ENCODE assay signal across 1 cellular context in the genomic region with DNA sequence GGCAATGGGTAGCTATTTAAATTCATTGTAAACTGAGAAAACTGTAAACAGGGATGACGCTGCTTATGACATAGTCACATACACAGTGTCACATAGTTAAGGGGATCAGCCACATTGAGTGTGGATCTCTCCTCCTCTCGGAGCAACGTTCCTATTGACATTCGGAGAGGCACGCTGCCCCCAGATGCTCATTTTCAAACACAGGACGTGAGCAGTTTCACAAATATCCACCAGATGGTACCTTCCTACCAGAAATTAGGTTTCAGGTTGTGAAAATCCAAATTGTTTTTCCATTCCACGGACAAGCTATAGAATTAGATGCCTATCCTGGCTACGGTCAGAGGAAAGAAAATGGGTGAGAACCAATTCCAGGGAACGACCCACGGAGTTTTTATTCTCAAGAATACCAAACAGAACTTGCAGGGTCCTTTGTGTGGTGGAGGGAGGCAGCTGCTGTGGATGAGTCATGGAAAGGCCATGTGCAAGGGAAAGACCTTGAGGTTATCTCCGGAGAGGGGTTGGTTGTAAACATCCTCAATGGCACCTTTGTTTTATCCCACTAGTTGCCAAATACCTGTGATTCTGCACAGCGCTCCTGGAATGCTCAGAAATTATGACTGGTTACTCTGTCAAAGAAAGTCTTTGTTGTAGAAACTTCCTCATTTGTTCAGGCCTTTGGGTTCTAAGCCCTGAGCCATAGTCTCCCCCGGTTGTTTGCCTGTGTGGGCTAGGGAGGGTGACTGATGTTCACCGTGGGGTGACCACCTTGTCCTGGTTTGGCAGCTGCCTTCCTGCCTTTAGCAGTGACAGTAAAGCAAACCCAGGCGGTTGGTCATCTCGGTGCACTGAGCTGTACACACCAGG.
A peak's percentile ranks its signal among the peaks of the same experiment; 100 is the strongest.
TF ChIP-seq lines count a peak whose summit lies in the region.

No MANE protein-coding gene starts in this region.

TF ChIP-seq in HepG2, 621 proteins besides CTCF, POLR2A, EP300 and RAD21 (continued from another document and continues in another):
- TF ChIP-seq ZNF496 (CRISPR knock-in tag; IDR thresholded peaks at IDR 0.05; ENCODE audit: insufficient replicate concordance) (no peak), ZNF264 (CRISPR knock-in tag; IDR thresholded peaks at IDR 0.05) (peak; percentile 73; the same call in 1 of the 2 replicates), RFX1 (IDR thresholded peaks at IDR 0.05) (no peak), ZNF761 (CRISPR knock-in tag; conservative IDR thresholded peaks at IDR 0.05) (peak; percentile 82), ZNF451 (CRISPR knock-in tag; IDR thresholded peaks at IDR 0.05) (peak; percentile 70; the same call in 1 of the 2 replicates), ZNF792 (CRISPR knock-in tag; IDR thresholded peaks at IDR 0.05) (peak; percentile 94), MIER2 (CRISPR knock-in tag; IDR thresholded peaks at IDR 0.05) (peak; percentile 64; the same call in 1 of the 2 replicates), THYN1 (CRISPR knock-in tag; IDR thresholded peaks at IDR 0.05; ENCODE audit: borderline replicate concordance, low read depth) (no peak), ZNF75D (CRISPR knock-in tag; IDR thresholded peaks at IDR 0.05; ENCODE audit: borderline replicate concordance) (no peak), GLI4 (CRISPR knock-in tag; IDR thresholded peaks at IDR 0.05; ENCODE audit: borderline replicate concordance) (no peak), NFKB2 (CRISPR knock-in tag; IDR thresholded peaks at IDR 0.05; ENCODE audit: borderline replicate concordance) (no peak; the same call in 1 of the 2 replicates), ZEB1 (IDR thresholded peaks at IDR 0.05; ENCODE audit: insufficient replicate concordance, low read depth) (peak; percentile 92), ZNF567 (CRISPR knock-in tag; IDR thresholded peaks at IDR 0.05; ENCODE audit: borderline replicate concordance) (peak; percentile 92; the same call in 1 of the 2 replicates), KDM3A (CRISPR knock-in tag; IDR thresholded peaks at IDR 0.05; ENCODE audit: low read depth) (peak; percentile 70), TBX2 (CRISPR knock-in tag; IDR thresholded peaks at IDR 0.05; ENCODE audit: borderline replicate concordance) (peak; percentile 97), TCF12 (IDR thresholded peaks at IDR 0.05) (no peak), TCF12 (CRISPR knock-in tag; IDR thresholded peaks at IDR 0.05) (peak; percentile 97), ZNF572 (CRISPR knock-in tag; IDR thresholded peaks at IDR 0.05) (no peak), KDM6A (CRISPR knock-in tag; IDR thresholded peaks at IDR 0.05; ENCODE audit: low read depth) (peak; percentile 59), ZNF629 (CRISPR knock-in tag; conservative IDR thresholded peaks at IDR 0.05) (peak; percentile 93), ZMYM3 (CRISPR knock-in tag; IDR thresholded peaks at IDR 0.05) (peak; percentile 73; the same call in 1 of the 2 replicates), RFX3 (CRISPR knock-in tag; IDR thresholded peaks at IDR 0.05) (peak; percentile 15; the same call in 1 of the 2 replicates), ZFAT (CRISPR knock-in tag; conservative IDR thresholded peaks at IDR 0.05) (no peak), NFE2L1 (CRISPR knock-in tag; IDR thresholded peaks at IDR 0.05; ENCODE audit: borderline replicate concordance) (no peak), SP2 (CRISPR knock-in tag; IDR thresholded peaks at IDR 0.05) (no peak), KDM5A (IDR thresholded peaks at IDR 0.05; ENCODE audit: borderline replicate concordance, low read length) (peak; percentile 37; the same call in 1 of the 2 replicates), ZNF766 (CRISPR knock-in tag; IDR thresholded peaks at IDR 0.05; ENCODE audit: borderline replicate concordance) (no peak), CHD4 (IDR thresholded peaks at IDR 0.05; ENCODE audit: borderline replicate concordance, low read length) (peak; percentile 10; the same call in 1 of the 2 replicates), KLF11 (CRISPR knock-in tag; IDR thresholded peaks at IDR 0.05) (peak; percentile 49; the same call in 1 of the 2 replicates), U2AF2 (IDR thresholded peaks at IDR 0.05; ENCODE audit: low read depth, low read length) (no peak), ZNF251 (CRISPR knock-in tag; IDR thresholded peaks at IDR 0.05) (no peak), CEBPB (IDR thresholded peaks at IDR 0.05; ENCODE audit: borderline replicate concordance, low read depth, low read length) (peak; percentile 98), DR1 (CRISPR knock-in tag; IDR thresholded peaks at IDR 0.05) (peak; percentile 55; the same call in 1 of the 2 replicates), RFXAP (CRISPR knock-in tag; IDR thresholded peaks at IDR 0.05; ENCODE audit: borderline replicate concordance) (peak; percentile 72), ZSCAN29 (CRISPR knock-in tag; conservative IDR thresholded peaks at IDR 0.05) (peak; percentile 96; the same call in 1 of the 2 replicates), ZNF577 (CRISPR knock-in tag; IDR thresholded peaks at IDR 0.05; ENCODE audit: borderline replicate concordance, low read depth) (no peak), ZNF205 (CRISPR knock-in tag; IDR thresholded peaks at IDR 0.05) (peak; percentile 87), ZNF569 (CRISPR knock-in tag; IDR thresholded peaks at IDR 0.05; ENCODE audit: borderline replicate concordance) (no peak), ZNF101 (CRISPR knock-in tag; IDR thresholded peaks at IDR 0.05; ENCODE audit: borderline replicate concordance, low read depth) (peak; percentile 55; the same call in 1 of the 2 replicates), MXI1 (IDR thresholded peaks at IDR 0.05; ENCODE audit: borderline replicate concordance, low read depth, low read length) (peak; percentile 70; the same call in 2 of the 3 replicates), RBM39 (IDR thresholded peaks at IDR 0.05; ENCODE audit: low read depth, low read length, poor library complexity, severe bottlenecking) (no peak)
- TF ChIP-seq, protein P1, sequence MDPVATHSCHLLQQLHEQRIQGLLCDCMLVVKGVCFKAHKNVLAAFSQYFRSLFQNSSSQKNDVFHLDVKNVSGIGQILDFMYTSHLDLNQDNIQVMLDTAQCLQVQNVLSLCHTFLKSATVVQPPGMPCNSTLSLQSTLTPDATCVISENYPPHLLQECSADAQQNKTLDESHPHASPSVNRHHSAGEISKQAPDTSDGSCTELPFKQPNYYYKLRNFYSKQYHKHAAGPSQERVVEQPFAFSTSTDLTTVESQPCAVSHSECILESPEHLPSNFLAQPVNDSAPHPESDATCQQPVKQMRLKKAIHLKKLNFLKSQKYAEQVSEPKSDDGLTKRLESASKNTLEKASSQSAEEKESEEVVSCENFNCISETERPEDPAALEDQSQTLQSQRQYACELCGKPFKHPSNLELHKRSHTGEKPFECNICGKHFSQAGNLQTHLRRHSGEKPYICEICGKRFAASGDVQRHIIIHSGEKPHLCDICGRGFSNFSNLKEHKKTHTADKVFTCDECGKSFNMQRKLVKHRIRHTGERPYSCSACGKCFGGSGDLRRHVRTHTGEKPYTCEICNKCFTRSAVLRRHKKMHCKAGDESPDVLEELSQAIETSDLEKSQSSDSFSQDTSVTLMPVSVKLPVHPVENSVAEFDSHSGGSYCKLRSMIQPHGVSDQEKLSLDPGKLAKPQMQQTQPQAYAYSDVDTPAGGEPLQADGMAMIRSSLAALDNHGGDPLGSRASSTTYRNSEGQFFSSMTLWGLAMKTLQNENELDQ (CRISPR knock-in tag; IDR thresholded peaks at IDR 0.05; ENCODE audit: borderline replicate concordance): no peak
- TF ChIP-seq, protein P2, sequence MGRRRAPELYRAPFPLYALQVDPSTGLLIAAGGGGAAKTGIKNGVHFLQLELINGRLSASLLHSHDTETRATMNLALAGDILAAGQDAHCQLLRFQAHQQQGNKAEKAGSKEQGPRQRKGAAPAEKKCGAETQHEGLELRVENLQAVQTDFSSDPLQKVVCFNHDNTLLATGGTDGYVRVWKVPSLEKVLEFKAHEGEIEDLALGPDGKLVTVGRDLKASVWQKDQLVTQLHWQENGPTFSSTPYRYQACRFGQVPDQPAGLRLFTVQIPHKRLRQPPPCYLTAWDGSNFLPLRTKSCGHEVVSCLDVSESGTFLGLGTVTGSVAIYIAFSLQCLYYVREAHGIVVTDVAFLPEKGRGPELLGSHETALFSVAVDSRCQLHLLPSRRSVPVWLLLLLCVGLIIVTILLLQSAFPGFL (CRISPR knock-in tag; IDR thresholded peaks at IDR 0.05): no peak
- TF ChIP-seq, protein P3, sequence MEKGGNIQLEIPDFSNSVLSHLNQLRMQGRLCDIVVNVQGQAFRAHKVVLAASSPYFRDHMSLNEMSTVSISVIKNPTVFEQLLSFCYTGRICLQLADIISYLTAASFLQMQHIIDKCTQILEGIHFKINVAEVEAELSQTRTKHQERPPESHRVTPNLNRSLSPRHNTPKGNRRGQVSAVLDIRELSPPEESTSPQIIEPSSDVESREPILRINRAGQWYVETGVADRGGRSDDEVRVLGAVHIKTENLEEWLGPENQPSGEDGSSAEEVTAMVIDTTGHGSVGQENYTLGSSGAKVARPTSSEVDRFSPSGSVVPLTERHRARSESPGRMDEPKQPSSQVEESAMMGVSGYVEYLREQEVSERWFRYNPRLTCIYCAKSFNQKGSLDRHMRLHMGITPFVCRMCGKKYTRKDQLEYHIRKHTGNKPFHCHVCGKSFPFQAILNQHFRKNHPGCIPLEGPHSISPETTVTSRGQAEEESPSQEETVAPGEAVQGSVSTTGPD (CRISPR knock-in tag; IDR thresholded peaks at IDR 0.05): peak; percentile 96
- TF ChIP-seq, protein P4, sequence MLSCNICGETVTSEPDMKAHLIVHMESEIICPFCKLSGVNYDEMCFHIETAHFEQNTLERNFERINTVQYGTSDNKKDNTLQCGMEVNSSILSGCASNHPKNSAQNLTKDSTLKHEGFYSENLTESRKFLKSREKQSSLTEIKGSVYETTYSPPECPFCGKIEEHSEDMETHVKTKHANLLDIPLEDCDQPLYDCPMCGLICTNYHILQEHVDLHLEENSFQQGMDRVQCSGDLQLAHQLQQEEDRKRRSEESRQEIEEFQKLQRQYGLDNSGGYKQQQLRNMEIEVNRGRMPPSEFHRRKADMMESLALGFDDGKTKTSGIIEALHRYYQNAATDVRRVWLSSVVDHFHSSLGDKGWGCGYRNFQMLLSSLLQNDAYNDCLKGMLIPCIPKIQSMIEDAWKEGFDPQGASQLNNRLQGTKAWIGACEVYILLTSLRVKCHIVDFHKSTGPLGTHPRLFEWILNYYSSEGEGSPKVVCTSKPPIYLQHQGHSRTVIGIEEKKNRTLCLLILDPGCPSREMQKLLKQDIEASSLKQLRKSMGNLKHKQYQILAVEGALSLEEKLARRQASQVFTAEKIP (CRISPR knock-in tag; IDR thresholded peaks at IDR 0.05; ENCODE audit: borderline replicate concordance): no peak
- TF ChIP-seq, protein P5, sequence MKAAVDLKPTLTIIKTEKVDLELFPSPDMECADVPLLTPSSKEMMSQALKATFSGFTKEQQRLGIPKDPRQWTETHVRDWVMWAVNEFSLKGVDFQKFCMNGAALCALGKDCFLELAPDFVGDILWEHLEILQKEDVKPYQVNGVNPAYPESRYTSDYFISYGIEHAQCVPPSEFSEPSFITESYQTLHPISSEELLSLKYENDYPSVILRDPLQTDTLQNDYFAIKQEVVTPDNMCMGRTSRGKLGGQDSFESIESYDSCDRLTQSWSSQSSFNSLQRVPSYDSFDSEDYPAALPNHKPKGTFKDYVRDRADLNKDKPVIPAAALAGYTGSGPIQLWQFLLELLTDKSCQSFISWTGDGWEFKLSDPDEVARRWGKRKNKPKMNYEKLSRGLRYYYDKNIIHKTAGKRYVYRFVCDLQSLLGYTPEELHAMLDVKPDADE (CRISPR knock-in tag; IDR thresholded peaks at IDR 0.05): no peak
- TF ChIP-seq, protein P6, sequence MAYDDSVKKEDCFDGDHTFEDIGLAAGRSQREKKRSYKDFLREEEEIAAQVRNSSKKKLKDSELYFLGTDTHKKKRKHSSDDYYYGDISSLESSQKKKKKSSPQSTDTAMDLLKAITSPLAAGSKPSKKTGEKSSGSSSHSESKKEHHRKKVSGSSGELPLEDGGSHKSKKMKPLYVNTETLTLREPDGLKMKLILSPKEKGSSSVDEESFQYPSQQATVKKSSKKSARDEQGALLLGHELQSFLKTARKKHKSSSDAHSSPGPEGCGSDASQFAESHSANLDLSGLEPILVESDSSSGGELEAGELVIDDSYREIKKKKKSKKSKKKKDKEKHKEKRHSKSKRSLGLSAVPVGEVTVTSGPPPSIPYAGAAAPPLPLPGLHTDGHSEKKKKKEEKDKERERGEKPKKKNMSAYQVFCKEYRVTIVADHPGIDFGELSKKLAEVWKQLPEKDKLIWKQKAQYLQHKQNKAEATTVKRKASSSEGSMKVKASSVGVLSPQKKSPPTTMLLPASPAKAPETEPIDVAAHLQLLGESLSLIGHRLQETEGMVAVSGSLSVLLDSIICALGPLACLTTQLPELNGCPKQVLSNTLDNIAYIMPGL (CRISPR knock-in tag; IDR thresholded peaks at IDR 0.05; ENCODE audit: borderline replicate concordance in 1 of 2, low read depth in 1 of 2): peak; percentile 71 to 72; a peak in 3 of 4 replicates
- TF ChIP-seq, protein P7, sequence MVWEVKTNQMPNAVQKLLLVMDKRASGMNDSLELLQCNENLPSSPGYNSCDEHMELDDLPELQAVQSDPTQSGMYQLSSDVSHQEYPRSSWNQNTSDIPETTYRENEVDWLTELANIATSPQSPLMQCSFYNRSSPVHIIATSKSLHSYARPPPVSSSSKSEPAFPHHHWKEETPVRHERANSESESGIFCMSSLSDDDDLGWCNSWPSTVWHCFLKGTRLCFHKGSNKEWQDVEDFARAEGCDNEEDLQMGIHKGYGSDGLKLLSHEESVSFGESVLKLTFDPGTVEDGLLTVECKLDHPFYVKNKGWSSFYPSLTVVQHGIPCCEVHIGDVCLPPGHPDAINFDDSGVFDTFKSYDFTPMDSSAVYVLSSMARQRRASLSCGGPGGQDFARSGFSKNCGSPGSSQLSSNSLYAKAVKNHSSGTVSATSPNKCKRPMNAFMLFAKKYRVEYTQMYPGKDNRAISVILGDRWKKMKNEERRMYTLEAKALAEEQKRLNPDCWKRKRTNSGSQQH (CRISPR knock-in tag; IDR thresholded peaks at IDR 0.05; ENCODE audit: low read depth): peak; percentile 41; the same call in 1 of the 2 replicates
- TF ChIP-seq, protein P8, sequence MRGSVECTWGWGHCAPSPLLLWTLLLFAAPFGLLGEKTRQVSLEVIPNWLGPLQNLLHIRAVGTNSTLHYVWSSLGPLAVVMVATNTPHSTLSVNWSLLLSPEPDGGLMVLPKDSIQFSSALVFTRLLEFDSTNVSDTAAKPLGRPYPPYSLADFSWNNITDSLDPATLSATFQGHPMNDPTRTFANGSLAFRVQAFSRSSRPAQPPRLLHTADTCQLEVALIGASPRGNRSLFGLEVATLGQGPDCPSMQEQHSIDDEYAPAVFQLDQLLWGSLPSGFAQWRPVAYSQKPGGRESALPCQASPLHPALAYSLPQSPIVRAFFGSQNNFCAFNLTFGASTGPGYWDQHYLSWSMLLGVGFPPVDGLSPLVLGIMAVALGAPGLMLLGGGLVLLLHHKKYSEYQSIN (CRISPR knock-in tag; IDR thresholded peaks at IDR 0.05; ENCODE audit: borderline replicate concordance): no peak; the same call in 1 of the 2 replicates
